ENCODE assay signal across 3 cellular contexts in genomic region chr16:56811602-56812001, GRCh38.
TF ChIP-seq lines count a peak whose summit lies in the region.
"Not testable (repeated sequence)": the region's sequence is repeated elsewhere in the genome, so short reads cannot be mapped to it uniquely, and the experiment has no call there.

No MANE protein-coding gene starts in this region.

TF ChIP-seq in A549, 52 proteins besides CTCF, POLR2A, EP300 and RAD21:
- peak; percentile 50 for TF ChIP-seq MAFK (IDR thresholded peaks at IDR 0.05; ENCODE audit: partially characterized antibody)

TF ChIP-seq in K562, 482 proteins besides CTCF, POLR2A, EP300 and RAD21:
- peak; percentile 20; the same call in 1 of the 2 replicates for TF ChIP-seq ZNF316 (IDR thresholded peaks at IDR 0.05)
- TF ChIP-seq C11orf30 (IDR thresholded peaks at IDR 0.05; ENCODE audit: low read depth): peak; percentile 38

TF ChIP-seq in HepG2, 621 proteins besides CTCF, POLR2A, EP300 and RAD21:
- TF ChIP-seq ZMYM4 (CRISPR knock-in tag; IDR thresholded peaks at IDR 0.05): peak; percentile 30; the same call in 1 of the 2 replicates
- not testable (repeated sequence) for TF ChIP-seq FOXA1, SOX13 (IDR thresholded peaks at IDR 0.05)
- 0 out of 2 replicates have a peak, but pooled peaks have one; percentile 14 for TF ChIP-seq FOXA1 (CRISPR knock-in tag; IDR thresholded peaks at IDR 0.05)
- peak; percentile 45; the same call in 1 of the 2 replicates for TF ChIP-seq ARID5B (CRISPR knock-in tag; IDR thresholded peaks at IDR 0.05)
- TF ChIP-seq MAFF (IDR thresholded peaks at IDR 0.05; ENCODE audit: low read depth, low read length): peak; percentile 60
- TF ChIP-seq TEAD3 (CRISPR knock-in tag; optimal IDR thresholded peaks at IDR 0.05; ENCODE audit: borderline replicate concordance): peak; percentile 43
- 0 out of 2 replicates have a peak, but pooled peaks have one; percentile 10 for TF ChIP-seq KAT8 (CRISPR knock-in tag; IDR thresholded peaks at IDR 0.05)
- TF ChIP-seq IRF2 (CRISPR knock-in tag; IDR thresholded peaks at IDR 0.05): 0 out of 2 replicates have a peak, but pooled peaks have one; percentile 50
- TF ChIP-seq MED1 (CRISPR knock-in tag; IDR thresholded peaks at IDR 0.05): peak; percentile 51; the same call in 1 of the 2 replicates
- 0 out of 2 replicates have a peak, but pooled peaks have one; percentile 36 for TF ChIP-seq ZBED4 (CRISPR knock-in tag; IDR thresholded peaks at IDR 0.05; ENCODE audit: borderline replicate concordance)
- TF ChIP-seq ELF3 (CRISPR knock-in tag; IDR thresholded peaks at IDR 0.05): 0 out of 2 replicates have a peak, but pooled peaks have one; percentile 19
- TF ChIP-seq SOX13 (CRISPR knock-in tag; conservative IDR thresholded peaks at IDR 0.05 in 1 of 2, IDR thresholded peaks at IDR 0.05 in 1 of 2): peak in 1 of 2 experiments; percentile 34; a peak in 1 of 4 replicates
- peak; percentile 44; the same call in 1 of the 2 replicates for TF ChIP-seq RARA (CRISPR knock-in tag; IDR thresholded peaks at IDR 0.05)
- TF ChIP-seq ZBTB38 (CRISPR knock-in tag; IDR thresholded peaks at IDR 0.05): 0 out of 2 replicates have a peak, but pooled peaks have one; percentile 29
- TF ChIP-seq FOXA3 (CRISPR knock-in tag; IDR thresholded peaks at IDR 0.05): peak; percentile 24; the same call in 1 of the 2 replicates
- peak; percentile 65 to 76 for TF ChIP-seq MAFK (conservative IDR thresholded peaks at IDR 0.05 in 1 of 2, IDR thresholded peaks at IDR 0.05 in 1 of 2; ENCODE audit: low read length in 2 of 2)
